ENCODE assay signal across 1 cellular context in genomic region chr15:99474981-99475753, GRCh38.
TF ChIP-seq lines count a peak whose summit lies in the region.

No MANE protein-coding gene starts in this region.

TF ChIP-seq in SK-N-SH, 30 proteins besides CTCF, POLR2A, EP300 and RAD21 (continued from another document):
- TF ChIP-seq, protein P1, sequence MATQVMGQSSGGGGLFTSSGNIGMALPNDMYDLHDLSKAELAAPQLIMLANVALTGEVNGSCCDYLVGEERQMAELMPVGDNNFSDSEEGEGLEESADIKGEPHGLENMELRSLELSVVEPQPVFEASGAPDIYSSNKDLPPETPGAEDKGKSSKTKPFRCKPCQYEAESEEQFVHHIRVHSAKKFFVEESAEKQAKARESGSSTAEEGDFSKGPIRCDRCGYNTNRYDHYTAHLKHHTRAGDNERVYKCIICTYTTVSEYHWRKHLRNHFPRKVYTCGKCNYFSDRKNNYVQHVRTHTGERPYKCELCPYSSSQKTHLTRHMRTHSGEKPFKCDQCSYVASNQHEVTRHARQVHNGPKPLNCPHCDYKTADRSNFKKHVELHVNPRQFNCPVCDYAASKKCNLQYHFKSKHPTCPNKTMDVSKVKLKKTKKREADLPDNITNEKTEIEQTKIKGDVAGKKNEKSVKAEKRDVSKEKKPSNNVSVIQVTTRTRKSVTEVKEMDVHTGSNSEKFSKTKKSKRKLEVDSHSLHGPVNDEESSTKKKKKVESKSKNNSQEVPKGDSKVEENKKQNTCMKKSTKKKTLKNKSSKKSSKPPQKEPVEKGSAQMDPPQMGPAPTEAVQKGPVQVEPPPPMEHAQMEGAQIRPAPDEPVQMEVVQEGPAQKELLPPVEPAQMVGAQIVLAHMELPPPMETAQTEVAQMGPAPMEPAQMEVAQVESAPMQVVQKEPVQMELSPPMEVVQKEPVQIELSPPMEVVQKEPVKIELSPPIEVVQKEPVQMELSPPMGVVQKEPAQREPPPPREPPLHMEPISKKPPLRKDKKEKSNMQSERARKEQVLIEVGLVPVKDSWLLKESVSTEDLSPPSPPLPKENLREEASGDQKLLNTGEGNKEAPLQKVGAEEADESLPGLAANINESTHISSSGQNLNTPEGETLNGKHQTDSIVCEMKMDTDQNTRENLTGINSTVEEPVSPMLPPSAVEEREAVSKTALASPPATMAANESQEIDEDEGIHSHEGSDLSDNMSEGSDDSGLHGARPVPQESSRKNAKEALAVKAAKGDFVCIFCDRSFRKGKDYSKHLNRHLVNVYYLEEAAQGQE (IDR thresholded peaks at IDR 0.05; ENCODE audit: low read depth, low read length) = no peak
- TF ChIP-seq POLR2AphosphoS5 (IDR thresholded peaks at IDR 0.05; ENCODE audit: low read depth, low read length) (no peak), FOSL2 (IDR thresholded peaks at IDR 0.05; ENCODE audit: borderline replicate concordance, low read depth) (no peak), USF2 (IDR thresholded peaks at IDR 0.05; ENCODE audit: borderline replicate concordance, low read depth, low read length) (no peak), NRF1 (IDR thresholded peaks at IDR 0.05; ENCODE audit: low read depth, low read length) (no peak), GATA2 (CRISPR knock-in tag; IDR thresholded peaks at IDR 0.05) (no peak), CHD2 (IDR thresholded peaks at IDR 0.05; ENCODE audit: low read length, partially characterized antibody) (no peak), SIN3A (IDR thresholded peaks at IDR 0.05; ENCODE audit: borderline replicate concordance, low read depth, low read length) (no peak)
- TF ChIP-seq, protein P2, sequence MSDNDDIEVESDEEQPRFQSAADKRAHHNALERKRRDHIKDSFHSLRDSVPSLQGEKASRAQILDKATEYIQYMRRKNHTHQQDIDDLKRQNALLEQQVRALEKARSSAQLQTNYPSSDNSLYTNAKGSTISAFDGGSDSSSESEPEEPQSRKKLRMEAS (IDR thresholded peaks at IDR 0.05; ENCODE audit: low read depth) = no peak
